ENCODE assay signal across 20 cellular contexts in genomic region chr7:107643407-107643806, GRCh38. TPM values are rescaled to one million over a fixed set of nuclear protein-coding genes. Genes with fewer than 3 reads are reported as not detected.
DNase-seq lines count a peak whose midpoint lies in the region; ATAC-seq, FAIRE-seq and TF ChIP-seq lines count a peak whose summit lies in the region.
"Had no signal": no experiment of that assay in that cellular context is flagged by ENCODE, and none has a peak within 500 bp of the region (broad histone marks: within the 10 kb centered on the region; RNA-seq: fewer than 3 reads in every experiment).

No MANE protein-coding gene starts in this region.

- H3K27me3 ChIP-seq in AG04450 (ENCODE audit: control insufficient read depth, insufficient read depth, low read length) (no peaks in the 10 kb centered on the region), astrocyte (ENCODE audit: insufficient read depth, low read length) (no peaks in the 10 kb centered on the region), testis (no peaks in the 10 kb centered on the region)
- H3K27me3 ChIP-seq: esophagus muscularis mucosa, upper lobe of right lung had no signal

- H3K4me2 ChIP-seq in astrocyte (ENCODE audit: low read length), result peak overlapping the region; percentile 54

- H3K27me3 Mint-ChIP-seq in HFFc6 (ENCODE audit: insufficient read depth) (no peaks in the 10 kb centered on the region; the same call in 1 of the 2 replicates), astrocyte (ENCODE audit: low read depth, unreplicated experiment) (peaks cover 7% of the 10 kb centered on the region)

- H3K4me1 ChIP-seq in astrocyte (ENCODE audit: insufficient read depth, low read length) (peaks cover 3% of the 10 kb centered on the region), testis (no peaks in the 10 kb centered on the region)

- no peaks in the 10 kb centered on the region for H4K20me1 ChIP-seq in astrocyte (ENCODE audit: insufficient read depth, low read length)

- CTCF ChIA-PET in AG04450 (lab: Charles Lee), result interaction anchor here (1.2 kb wide), 1 partner anchor 18 kb away, joined by 3 read pairs; no protein-coding TSS in a partner anchor

- no peaks in the 10 kb centered on the region for H3K79me2 ChIP-seq in astrocyte (ENCODE audit: insufficient read depth, low read length)

- H3K4me1 Mint-ChIP-seq in HFFc6 (ENCODE audit: low read depth) (peaks cover 39% of the 10 kb centered on the region), astrocyte (ENCODE audit: low read depth, unreplicated experiment) (peaks cover 5% of the 10 kb centered on the region)
- H3K4me1 Mint-ChIP-seq: central memory CD8-positive, alpha-beta T cell had no signal

- no peak overlapping the region for H3K9ac ChIP-seq in astrocyte (ENCODE audit: low read length)

- intact Hi-C loops in testis (cut with DNase I; ENCODE audit: low total_unique reads), result no loop called here

- H3K27ac Mint-ChIP-seq in HFFc6, result peak overlapping the region; percentile 76
- peak overlapping the region; percentile 47 for H3K27ac Mint-ChIP-seq in astrocyte (ENCODE audit: unreplicated experiment)
- H3K27ac Mint-ChIP-seq: CD4-positive, CD25-positive, alpha-beta regulatory T cell; nephron progenitor cell had no signal

- H3K4me3 ChIP-seq in AG04450 (ENCODE audit: low read depth, low read length), result no peak overlapping the region
- no peak overlapping the region for H3K4me3 ChIP-seq in astrocyte (ENCODE audit: insufficient read depth, low read depth, low read length)
- H3K4me3 ChIP-seq in testis, result no peak overlapping the region
- H3K4me3 ChIP-seq: esophagus muscularis mucosa had no signal

- no peak overlapping the region for H2AFZ ChIP-seq in astrocyte (ENCODE audit: low read depth, low read length)

- TF ChIP-seq POLR2A in testis (IDR thresholded peaks at IDR 0.05), result no peak

- H3K9me3 ChIP-seq in AG04450 (ENCODE audit: control insufficient read depth, insufficient read depth, low read length) (no peaks in the 10 kb centered on the region), astrocyte (ENCODE audit: insufficient read depth, low read depth, low read length) (no peaks in the 10 kb centered on the region), testis (no peaks in the 10 kb centered on the region)
- H3K9me3 ChIP-seq: esophagus muscularis mucosa, upper lobe of right lung had no signal

- H3K4me3 Mint-ChIP-seq in HFFc6, result peak overlapping the region; percentile 57
- no peak overlapping the region for H3K4me3 Mint-ChIP-seq in astrocyte (ENCODE audit: unreplicated experiment)
- H3K4me3 Mint-ChIP-seq: CD4-positive, CD25-positive, alpha-beta regulatory T cell; central memory CD8-positive, alpha-beta T cell; nephron progenitor cell had no signal

- FAIRE-seq in astrocyte (lab: Jason Lieb, UNC), result peak; percentile 52
- FAIRE-seq: HTR-8/SVneo had no signal

- H3K27ac ChIP-seq in AG04450 (ENCODE audit: low read depth, low read length), result no peak overlapping the region
- no peak overlapping the region for H3K27ac ChIP-seq in astrocyte (ENCODE audit: low read depth, low read length)
- no peak overlapping the region for H3K27ac ChIP-seq in testis
- H3K27ac ChIP-seq: esophagus muscularis mucosa, upper lobe of right lung had no signal

- H3K36me3 Mint-ChIP-seq in HFFc6 (ENCODE audit: low read depth), result peaks cover 6% of the 10 kb centered on the region; the same call in 1 of the 2 replicates
- H3K36me3 Mint-ChIP-seq in astrocyte (ENCODE audit: low read depth, unreplicated experiment), result no peaks in the 10 kb centered on the region
- H3K36me3 Mint-ChIP-seq: CD4-positive, CD25-positive, alpha-beta regulatory T cell had no signal

- peak; percentile 55 for TF ChIP-seq CTCF in AG04450 (IDR thresholded peaks at IDR 0.05; ENCODE audit: low read depth, low read length)
- TF ChIP-seq CTCF in HFFc6 (IDR thresholded peaks at IDR 0.05), result peak; percentile 68
- TF ChIP-seq CTCF in astrocyte (IDR thresholded peaks at IDR 0.05; ENCODE audit: insufficient read depth, low read depth, low read length), result peak; percentile 57
- TF ChIP-seq CTCF in testis (IDR thresholded peaks at IDR 0.05), result no peak

- POLR2A ChIA-PET in AG04450 (lab: Yijun Ruan, JAX), result no interaction called here

- WGBS in testis, 2 donors, result 52 to 89% methylated on average over 1 of the region's 1 CpG

- H3K9me3 Mint-ChIP-seq in HFFc6 (no peaks in the 10 kb centered on the region; the same call in none of the 2 replicates), astrocyte (ENCODE audit: unreplicated experiment) (peaks cover 4% of the 10 kb centered on the region)
- H3K9me3 Mint-ChIP-seq: central memory CD8-positive, alpha-beta T cell had no signal

- H3K36me3 ChIP-seq in astrocyte (ENCODE audit: insufficient read depth, low read length) (no peaks in the 10 kb centered on the region), testis (ENCODE audit: low read depth, missing control alignments) (no peaks in the 10 kb centered on the region)
- H3K36me3 ChIP-seq: esophagus muscularis mucosa, upper lobe of right lung had no signal

- no peak for ATAC-seq in GM21723 (IDR thresholded peaks at IDR 0.05; ENCODE audit: unreplicated experiment)
- ATAC-seq: activated CD4-positive, CD25-positive, alpha-beta regulatory T cell treated with anti-CD3 and anti-CD28 coated beads, Interleukin-2, amount 50 U/mL, for 24 hours; activated T-cell treated with anti-CD3 and anti-CD28 coated beads, Interleukin-2, amount 50 U/mL, for 72 hours; upper lobe of right lung had no signal

- DNase-seq in AG04450 (ENCODE audit: low read depth, low spot score) (no peak), HFFc6 (peak; percentile 70), astrocyte (ENCODE audit: low read depth) (peak; percentile 70), iPS-NIHi7 (ENCODE audit: extremely low spot score) (peak; percentile 40), testis (no peak), NCI-H2029 (lab: John Stamatoyannopoulos, UW) (no peak)
- no peak for DNase-seq in stimulated activated CD4-positive, alpha-beta T cell treated with anti-CD3 and anti-CD28 coated beads, Interleukin-1b, Interleukin-23, amount 100 ng/mL, for 48 hours
- DNase-seq: activated T-cell treated with anti-CD3 and anti-CD28 coated beads, Interleukin-2, amount 50 U/mL, for 72 hours; CD4-positive, CD25-positive, alpha-beta regulatory T cell; left cardiac atrium; NCI-H1092 treated with DMSO at 0.1 percent for 48 hours; NCI-H526 treated with DMSO at 0.1 percent for 48 hours; nephron progenitor cell; SHP77 treated with DMSO at 0.1 percent for 48 hours; upper lobe of right lung had no signal

RNA-seq across cellular contexts. Expression of gene SLC26A4, which starts 17.2 kb away (rescaled TPM):
- polyA plus RNA-seq in AG04450 (2011; rRNA removed) (0.11 and 0.12 TPM in 2 replicates), testis (ENCODE audit: insufficient read depth, low read depth, low replicate concordance) (1.7 TPM)
- polyA minus RNA-seq in AG04450 (2011; rRNA and poly(A)+ RNA removed), result 1.3 TPM in 1 of 2 replicates, not detected in the other
- under 1 TPM in 5 of 6 experiments, not detected in 1; 0.18 to 0.63 (median 0.21) TPM for total RNA-seq in HFFc6 (2021; fragmentation: NEBNext Ultra II Directional; extraction: Animal tissue kit (Norgen Biotek cat#: 25700))
- total RNA-seq in astrocyte (0.57 and 0.91 TPM in 2 replicates), testis (under 1 TPM; 0.43 to 0.79 TPM)

Comparison
In these comparisons a context has a peak if more than half of its experiments do, and no peak if none do; other contexts are left out.
1. DNase-seq: peak in HFFc6 (single experiment), astrocyte (single experiment) and iPS-NIHi7 (single experiment); none in AG04450 (single experiment), testis (single experiment), stimulated activated CD4-positive, alpha-beta T cell treated with anti-CD3 and anti-CD28 coated beads, Interleukin-1b, Interleukin-23, amount 100 ng/mL, for 48 hours (single experiment) and NCI-H2029 (single experiment).
2. CTCF ChIP-seq: peak in AG04450 (single experiment), HFFc6 (single experiment) and astrocyte (single experiment); none in testis (0 of 3).